ENCODE assay signal across 19 cellular contexts in genomic region chr21:45383615-45384201, GRCh38. TPM values are rescaled to one million over a fixed set of nuclear protein-coding genes. Genes with fewer than 3 reads are reported as not detected.
A peak's percentile ranks its signal among the peaks of the same experiment; 100 is the strongest.
DNase-seq lines count a peak whose midpoint lies in the region; ATAC-seq and TF ChIP-seq lines count a peak whose summit lies in the region.
"Had no signal": no experiment of that assay in that cellular context is flagged by ENCODE, and none has a peak within 500 bp of the region (broad histone marks: within the 10 kb centered on the region; RNA-seq: fewer than 3 reads in every experiment).

No MANE protein-coding gene starts in this region.

- H3K36me3 ChIP-seq in lower lobe of right lung = no peaks in the 10 kb centered on the region
- no peaks in the 10 kb centered on the region for H3K36me3 ChIP-seq in tibial artery
- H3K36me3 ChIP-seq: Peyer's patch had no signal

- no peaks in the 10 kb centered on the region for H3K27me3 Mint-ChIP-seq in activated naive CD8-positive, alpha-beta T cell treated with anti-CD3 and anti-CD28 coated beads, Interleukin-2, amount 10 ng/mL, durations not matched to agents 7 days and 5 days
- H3K27me3 Mint-ChIP-seq in activated naive CD8-positive, alpha-beta T cell treated with anti-CD3 and anti-CD28 coated beads for 36 hours = peaks cover 18% of the 10 kb centered on the region

- DNase-seq in activated naive CD8-positive, alpha-beta T cell treated with anti-CD3 and anti-CD28 coated beads, Interleukin-2, amount 10 ng/mL, durations not matched to agents 7 days and 5 days = peak; percentile 25
- no peak for DNase-seq in activated naive CD8-positive, alpha-beta T cell treated with anti-CD3 and anti-CD28 coated beads for 36 hours
- DNase-seq in cardiac septum (ENCODE audit: low spot score) (peak; percentile 63), lower lobe of right lung (peak; percentile 44), tibial artery (peak; percentile 13 to 50), HPDE6-E6E7 (ENCODE audit: extremely low spot score) (no peak), 8988T (no peak)
- DNase-seq: activated CD4-positive, alpha-beta T cell treated with anti-CD3 and anti-CD28 coated beads, Interleukin-2, amount 50 U/mL, for 48 hours; activated naive CD4-positive, alpha-beta T cell; anterior cingulate cortex; central memory CD4-positive, alpha-beta T cell; NCI-H1694 treated with DMSO at 0.1 percent for 48 hours; retina had no signal

- H3K27ac ChIP-seq in lower lobe of right lung (no peak overlapping the region), tibial artery (no peak overlapping the region)
- H3K27ac ChIP-seq: KMS-11, Peyer's patch, SK-N-MC, VCaP had no signal

- no peaks in the 10 kb centered on the region for H3K36me3 Mint-ChIP-seq in activated naive CD8-positive, alpha-beta T cell treated with anti-CD3 and anti-CD28 coated beads, Interleukin-2, amount 10 ng/mL, durations not matched to agents 7 days and 5 days
- no peaks in the 10 kb centered on the region for H3K36me3 Mint-ChIP-seq in activated naive CD8-positive, alpha-beta T cell treated with anti-CD3 and anti-CD28 coated beads for 36 hours

- H3K4me1 ChIP-seq in lower lobe of right lung (peaks cover 14% of the 10 kb centered on the region), tibial artery (peaks cover 0 to 26% (median 14%) of the 10 kb centered on the region in 4 donors)

- no peak overlapping the region for H3K27ac Mint-ChIP-seq in activated naive CD8-positive, alpha-beta T cell treated with anti-CD3 and anti-CD28 coated beads, Interleukin-2, amount 10 ng/mL, durations not matched to agents 7 days and 5 days
- H3K27ac Mint-ChIP-seq in activated naive CD8-positive, alpha-beta T cell treated with anti-CD3 and anti-CD28 coated beads for 36 hours = no peak overlapping the region

- no peak overlapping the region for H3K4me3 Mint-ChIP-seq in activated naive CD8-positive, alpha-beta T cell treated with anti-CD3 and anti-CD28 coated beads, Interleukin-2, amount 10 ng/mL, durations not matched to agents 7 days and 5 days
- no peak overlapping the region for H3K4me3 Mint-ChIP-seq in activated naive CD8-positive, alpha-beta T cell treated with anti-CD3 and anti-CD28 coated beads for 36 hours

- H3K27me3 ChIP-seq in lower lobe of right lung (ENCODE audit: low read depth) = peaks cover 8% of the 10 kb centered on the region
- no peaks in the 10 kb centered on the region for H3K27me3 ChIP-seq in tibial artery
- H3K27me3 ChIP-seq: Peyer's patch had no signal

- H3K9me3 ChIP-seq in lower lobe of right lung = no peaks in the 10 kb centered on the region
- H3K9me3 ChIP-seq in tibial artery = no peaks in the 10 kb centered on the region
- H3K9me3 ChIP-seq: A549, Peyer's patch had no signal

- no peaks in the 10 kb centered on the region for H3K4me1 Mint-ChIP-seq in activated naive CD8-positive, alpha-beta T cell treated with anti-CD3 and anti-CD28 coated beads, Interleukin-2, amount 10 ng/mL, durations not matched to agents 7 days and 5 days
- H3K4me1 Mint-ChIP-seq in activated naive CD8-positive, alpha-beta T cell treated with anti-CD3 and anti-CD28 coated beads for 36 hours = no peaks in the 10 kb centered on the region

- ATAC-seq in activated naive CD8-positive, alpha-beta T cell treated with anti-CD3 and anti-CD28 coated beads, Interleukin-2, amount 10 ng/mL, durations not matched to agents 7 days and 5 days (ENCODE audit: low read depth) = no peak
- ATAC-seq in lower lobe of right lung = no peak
- ATAC-seq in HG03354 (IDR thresholded peaks at IDR 0.05; ENCODE audit: poor library complexity, severe bottlenecking, unreplicated experiment) = no peak
- ATAC-seq: A549 had no signal

- TF ChIP-seq CTCF in lower lobe of right lung (IDR thresholded peaks at IDR 0.05) (no peak), tibial artery (IDR thresholded peaks at IDR 0.05) (no peak)

- H3K4me3 ChIP-seq in lower lobe of right lung (no peak overlapping the region), tibial artery (no peak overlapping the region)
- H3K4me3 ChIP-seq: A549, Peyer's patch, SK-N-MC had no signal

- intact Hi-C loops in cardiac septum (cut with DNase I) (no loop called here), lower lobe of right lung (cut with DNase I) (no loop called here), tibial artery (cut with DNase I; ENCODE audit: low total_unique reads) (no loop called here)

- POLR2A ChIA-PET in activated naive CD8-positive, alpha-beta T cell treated with anti-CD3 and anti-CD28 coated beads, Interleukin-2, amount 10 ng/mL, durations not matched to agents 7 days and 5 days (lab: Charles Lee) = no interaction called here

- no peaks in the 10 kb centered on the region for H3K9me3 Mint-ChIP-seq in activated naive CD8-positive, alpha-beta T cell treated with anti-CD3 and anti-CD28 coated beads, Interleukin-2, amount 10 ng/mL, durations not matched to agents 7 days and 5 days
- H3K9me3 Mint-ChIP-seq in activated naive CD8-positive, alpha-beta T cell treated with anti-CD3 and anti-CD28 coated beads for 36 hours = no peaks in the 10 kb centered on the region

RNA-seq across cellular contexts. Expression of gene COL18A1, which starts 21.3 kb away (rescaled TPM):
- total RNA-seq in activated naive CD8-positive, alpha-beta T cell treated with anti-CD3 and anti-CD28 coated beads, Interleukin-2, amount 10 ng/mL, durations not matched to agents 7 days and 5 days = 10 to 100 TPM; 12.5 to 12.8 TPM
- 1 to 10 TPM; 3.5 to 4.0 TPM for total RNA-seq in activated naive CD8-positive, alpha-beta T cell treated with anti-CD3 and anti-CD28 coated beads for 36 hours
- 77.0 TPM for total RNA-seq in cardiac septum
- 45.1 TPM for total RNA-seq in lower lobe of right lung

Comparison
In these comparisons a context has a peak if more than half of its experiments do, and no peak if none do; other contexts are left out.
1. DNase-seq: peak in activated naive CD8-positive, alpha-beta T cell treated with anti-CD3 and anti-CD28 coated beads, Interleukin-2, amount 10 ng/mL, durations not matched to agents 7 days and 5 days (single experiment), cardiac septum (single experiment), lower lobe of right lung (single experiment) and tibial artery (2 of 2); none in activated naive CD8-positive, alpha-beta T cell treated with anti-CD3 and anti-CD28 coated beads for 36 hours (single experiment), HPDE6-E6E7 (single experiment) and 8988T (single experiment).